ENCODE assay signal across 19 cellular contexts in the genomic region with DNA sequence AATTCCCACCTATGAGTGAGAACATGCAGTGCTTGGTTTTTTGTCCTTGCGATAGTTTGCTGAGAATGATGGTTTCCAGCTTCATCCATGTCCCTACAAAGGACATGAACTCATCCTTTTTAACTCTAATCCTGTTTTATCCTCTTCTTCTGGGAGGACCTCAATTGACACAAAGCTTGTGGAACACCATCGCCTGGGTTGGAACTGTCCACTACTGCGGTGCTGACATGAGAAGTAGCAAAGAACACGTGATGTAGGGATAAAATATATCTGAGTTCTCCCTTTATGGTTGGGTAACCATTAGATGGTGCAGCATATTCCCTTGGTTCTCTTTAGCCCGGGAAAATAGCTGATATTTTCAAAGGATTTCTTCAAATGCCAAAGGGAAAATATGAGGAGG.
DNase-seq lines count a peak whose midpoint lies in the region; ATAC-seq, FAIRE-seq and TF ChIP-seq lines count a peak whose summit lies in the region.
"Had no signal": no experiment of that assay in that cellular context is flagged by ENCODE, and none has a peak within 500 bp of the region (broad histone marks: within the 10 kb centered on the region; RNA-seq: fewer than 3 reads in every experiment).

No MANE protein-coding gene starts in this region.

- H4K20me1 ChIP-seq in GM12878 (ENCODE audit: control insufficient read depth, insufficient read depth): no peaks in the 10 kb centered on the region

- H3K27me3 ChIP-seq in GM12878 (replicated peaks in 1 of 2; ENCODE audit: control insufficient read depth in 2 of 2, insufficient read depth in 2 of 2, low read length in 1 of 2): peaks cover 0 to 2% of the 10 kb centered on the region in 2 experiments; a peak in 1 of 4 replicates
- H3K27me3 ChIP-seq: right atrium auricular region had no signal

- H3K4me3 ChIP-seq in GM12878: no peak overlapping the region
- H3K4me3 ChIP-seq: right atrium auricular region, SK-N-MC had no signal

- no peak for TF ChIP-seq POLR2A in GM12878 (IDR thresholded peaks at IDR 0.05; ENCODE audit: low read depth, low read length)
- TF ChIP-seq POLR2A in GM12892 (IDR thresholded peaks at IDR 0.05; ENCODE audit: low read depth, low read length): no peak

- peak; percentile 39 for DNase-seq in EH (ENCODE audit: low read depth)
- DNase-seq in NCI-H226: peak; percentile 10
- DNase-seq in GM12878 (ENCODE audit: low read depth, low spot score): no peak
- peak; percentile 14 for DNase-seq in iris pigment epithelial cell (ENCODE audit: low read depth)
- no peak for DNase-seq in urothelium cell line (ENCODE audit: low spot score)
- DNase-seq in GM12892 (ENCODE audit: insufficient read length): no peak
- no peak for DNase-seq in midbrain (lab: John Stamatoyannopoulos, UW)
- DNase-seq: activated CD4-positive, alpha-beta memory T cell treated with anti-CD3 and anti-CD28 coated beads for 36 hours; activated naive CD8-positive, alpha-beta T cell treated with anti-CD3 and anti-CD28 coated beads, Interleukin-2, amount 10 ng/mL, durations not matched to agents 7 days and 5 days; activated T-cell treated with anti-CD3 and anti-CD28 coated beads, Interleukin-2, amount 50 U/mL, for 72 hours; central memory CD4-positive, alpha-beta T cell; immature natural killer cell; NCI-H2029 treated with DMSO at 0.1 percent for 48 hours; NCI-H524; substantia nigra had no signal

- no peak for TF ChIP-seq CTCF in GM12878 (IDR thresholded peaks at IDR 0.05 in 2 of 3, conservative IDR thresholded peaks at IDR 0.05 in 1 of 3; ENCODE audit: control insufficient read depth in 2 of 3, extremely low read depth in 1 of 3, insufficient read depth in 1 of 3, low read depth in 3 of 3, low read length in 3 of 3)

- BruUV-seq in GM12878 (replicated peaks; lab: Mats Ljungman, UMichigan): no TSS peak

- no peak for TF ChIP-seq EP300 in GM12878 (IDR thresholded peaks at IDR 0.05; ENCODE audit: borderline replicate concordance in 1 of 2, control insufficient read depth in 1 of 2, low read depth in 2 of 2, low read length in 2 of 2)

- 38% methylated on average over 5 of the region's 5 CpGs for WGBS in GM12878 (ENCODE audit: insufficient coverage, insufficient replicate concordance, low lambda C conversion rate, missing lambda C conversion rate)

- peaks cover 4% of the 10 kb centered on the region; the same call in 1 of the 3 replicates for H3K9me3 ChIP-seq in GM12878 (replicated peaks; ENCODE audit: control insufficient read depth, insufficient read depth, low read length)
- H3K9me3 ChIP-seq: right atrium auricular region had no signal

- no peak for FAIRE-seq in GM12878 (lab: Jason Lieb, UNC)
- no peak for FAIRE-seq in urothelium cell line (lab: Jason Lieb, UNC)
- FAIRE-seq in GM12892 (lab: Jason Lieb, UNC): no peak
- FAIRE-seq: H54 had no signal

- intact Hi-C loops in GM12878 (cut with micrococcal nuclease; ENCODE audit: unreplicated experiment): no loop called here

- no peak overlapping the region for H3K27ac ChIP-seq in GM12878 (ENCODE audit: control insufficient read depth, insufficient read depth)
- H3K27ac ChIP-seq: right atrium auricular region, SK-N-MC had no signal

- TF ChIP-seq RAD21 in GM12878 (IDR thresholded peaks at IDR 0.05; ENCODE audit: insufficient read depth, low read depth, low read length): no peak

- H3K9ac ChIP-seq in GM12878 (ENCODE audit: control insufficient read depth, insufficient read depth, low read length): no peak overlapping the region

- POLR2A ChIA-PET in GM12878 (lab: Charles Lee): no interaction called here

- ATAC-seq in GM12878: no peak
- no peak for ATAC-seq in GM21723 (IDR thresholded peaks at IDR 0.05; ENCODE audit: unreplicated experiment)
- ATAC-seq: activated T-cell treated with anti-CD3 and anti-CD28 coated beads, Interleukin-2, amount 50 U/mL, for 72 hours had no signal

- no peaks in the 10 kb centered on the region; the same call in 1 of the 2 replicates for H3K4me1 ChIP-seq in GM12878 (ENCODE audit: control insufficient read depth, insufficient read depth, low read length)
- H3K4me1 ChIP-seq: right atrium auricular region had no signal

- H3K36me3 ChIP-seq in GM12878 (ENCODE audit: control insufficient read depth in 2 of 2, insufficient read depth in 2 of 2, low read length in 1 of 2): no peaks in the 10 kb centered on the region
- H3K36me3 ChIP-seq: right atrium auricular region had no signal

- no peaks in the 10 kb centered on the region for H3K79me2 ChIP-seq in GM12878 (ENCODE audit: control insufficient read depth, insufficient read depth, low read length)

- H2AFZ ChIP-seq in GM12878 (ENCODE audit: control insufficient read depth, low read depth, low read length): no peak overlapping the region

- CTCF ChIA-PET in GM12878 (lab: Yijun Ruan, JAX): interaction anchor here (0.7 kb wide), 1 partner anchor 257 kb away, joined by 3 read pairs; no protein-coding TSS in a partner anchor

- in situ Hi-C loops in GM12878 (cut with MboI): no loop called here

- SMC1A ChIA-PET in GM12878 (lab: Charles Lee; ENCODE audit: uncharacterized antibody, unreplicated experiment): no interaction called here

- no peak overlapping the region for H3K4me2 ChIP-seq in GM12878 (ENCODE audit: control insufficient read depth, insufficient read depth)

- RAD21 ChIA-PET in GM12878 (lab: Charles Lee; ENCODE audit: unreplicated experiment): no interaction called here

TF ChIP-seq in GM12878, 131 proteins besides CTCF, POLR2A, EP300 and RAD21:
- no peak for TF ChIP-seq IKZF2 (IDR thresholded peaks at IDR 0.05)
- TF ChIP-seq, protein P1, sequence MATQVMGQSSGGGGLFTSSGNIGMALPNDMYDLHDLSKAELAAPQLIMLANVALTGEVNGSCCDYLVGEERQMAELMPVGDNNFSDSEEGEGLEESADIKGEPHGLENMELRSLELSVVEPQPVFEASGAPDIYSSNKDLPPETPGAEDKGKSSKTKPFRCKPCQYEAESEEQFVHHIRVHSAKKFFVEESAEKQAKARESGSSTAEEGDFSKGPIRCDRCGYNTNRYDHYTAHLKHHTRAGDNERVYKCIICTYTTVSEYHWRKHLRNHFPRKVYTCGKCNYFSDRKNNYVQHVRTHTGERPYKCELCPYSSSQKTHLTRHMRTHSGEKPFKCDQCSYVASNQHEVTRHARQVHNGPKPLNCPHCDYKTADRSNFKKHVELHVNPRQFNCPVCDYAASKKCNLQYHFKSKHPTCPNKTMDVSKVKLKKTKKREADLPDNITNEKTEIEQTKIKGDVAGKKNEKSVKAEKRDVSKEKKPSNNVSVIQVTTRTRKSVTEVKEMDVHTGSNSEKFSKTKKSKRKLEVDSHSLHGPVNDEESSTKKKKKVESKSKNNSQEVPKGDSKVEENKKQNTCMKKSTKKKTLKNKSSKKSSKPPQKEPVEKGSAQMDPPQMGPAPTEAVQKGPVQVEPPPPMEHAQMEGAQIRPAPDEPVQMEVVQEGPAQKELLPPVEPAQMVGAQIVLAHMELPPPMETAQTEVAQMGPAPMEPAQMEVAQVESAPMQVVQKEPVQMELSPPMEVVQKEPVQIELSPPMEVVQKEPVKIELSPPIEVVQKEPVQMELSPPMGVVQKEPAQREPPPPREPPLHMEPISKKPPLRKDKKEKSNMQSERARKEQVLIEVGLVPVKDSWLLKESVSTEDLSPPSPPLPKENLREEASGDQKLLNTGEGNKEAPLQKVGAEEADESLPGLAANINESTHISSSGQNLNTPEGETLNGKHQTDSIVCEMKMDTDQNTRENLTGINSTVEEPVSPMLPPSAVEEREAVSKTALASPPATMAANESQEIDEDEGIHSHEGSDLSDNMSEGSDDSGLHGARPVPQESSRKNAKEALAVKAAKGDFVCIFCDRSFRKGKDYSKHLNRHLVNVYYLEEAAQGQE (IDR thresholded peaks at IDR 0.05; ENCODE audit: low read depth, low read length): peak; percentile 76
- no peak for TF ChIP-seq ZSCAN29 (IDR thresholded peaks at IDR 0.05)

Comparison
In these comparisons a context has a peak if more than half of its experiments do, and no peak if none do; other contexts are left out.
1. DNase-seq: peak in EH (single experiment), NCI-H226 (single experiment) and iris pigment epithelial cell (single experiment); none in GM12878 (single experiment), urothelium cell line (single experiment), GM12892 (single experiment) and midbrain (single experiment).